13 cellular contexts compared by ENCODE assay signal in genomic region chr2:33812707-33813106, GRCh38.
"Had no signal": no experiment of that assay in that cellular context is flagged by ENCODE, and none has a peak within 500 bp of the region (broad histone marks: within the 10 kb centered on the region; RNA-seq: fewer than 3 reads in every experiment).

No MANE protein-coding gene starts in this region.

- H3K4me2 ChIP-seq: hepatocyte, smooth muscle cell had no signal

- H3K4me1 ChIP-seq: gastroesophageal sphincter, lower lobe of right lung, tibial nerve, vagina had no signal

- H3K27me3 ChIP-seq: gastroesophageal sphincter, hepatocyte, tibial nerve, vagina had no signal

- H2AFZ ChIP-seq: hepatocyte had no signal

- H3K4me3 Mint-ChIP-seq: activated CD4-positive, alpha-beta T cell treated with anti-CD3 and anti-CD28 coated beads, Interleukin-2, amount 10 ng/mL, durations not matched to agents 24 days and 14 days; activated T-helper 1 cell treated with anti-CD3 and anti-CD28 coated beads, Interleukin-12 subunit alpha, Interleukin-12 subunit beta, Interleukin-2, Interleukin-4 antibody, amounts not matched to agents 30 ng/mL and 10 ng/mL and 1 ng/mL, durations not matched to agents 14 hours and 24 hours and 36 hours; naive B cell; stimulated activated effector memory CD8-positive, alpha-beta T cell treated with anti-CD3 and anti-CD28 coated beads, Interleukin-12 subunit alpha, Interleukin-12 subunit beta, amount 100 ng/mL, for 72 hours; WTC11 had no signal

- H3K79me2 ChIP-seq: hepatocyte had no signal

- ATAC-seq: gastroesophageal sphincter; lower lobe of right lung; stimulated activated effector memory CD8-positive, alpha-beta T cell treated with anti-CD3 and anti-CD28 coated beads, Interleukin-12 subunit alpha, Interleukin-12 subunit beta, amount 100 ng/mL, for 72 hours; WTC11 had no signal

- DNase-seq: activated CD4-positive, alpha-beta T cell treated with anti-CD3 and anti-CD28 coated beads, Interleukin-2, amount 10 ng/mL, durations not matched to agents 24 days and 14 days; activated naive CD4-positive, alpha-beta T cell; lower lobe of right lung; midbrain; naive B cell had no signal

- H3K4me1 Mint-ChIP-seq: activated CD4-positive, alpha-beta T cell treated with anti-CD3 and anti-CD28 coated beads, Interleukin-2, amount 10 ng/mL, durations not matched to agents 24 days and 14 days; naive B cell; stimulated activated effector memory CD8-positive, alpha-beta T cell treated with anti-CD3 and anti-CD28 coated beads, Interleukin-12 subunit alpha, Interleukin-12 subunit beta, amount 100 ng/mL, for 72 hours had no signal

- H3K9me3 ChIP-seq: gastroesophageal sphincter, lower lobe of right lung, tibial nerve, vagina had no signal

- H3K36me3 ChIP-seq: gastroesophageal sphincter, lower lobe of right lung, tibial nerve, vagina had no signal

- H3K9me3 Mint-ChIP-seq: activated CD4-positive, alpha-beta T cell treated with anti-CD3 and anti-CD28 coated beads, Interleukin-2, amount 10 ng/mL, durations not matched to agents 24 days and 14 days; activated T-helper 1 cell treated with anti-CD3 and anti-CD28 coated beads, Interleukin-12 subunit alpha, Interleukin-12 subunit beta, Interleukin-2, Interleukin-4 antibody, amounts not matched to agents 30 ng/mL and 10 ng/mL and 1 ng/mL, durations not matched to agents 14 hours and 24 hours and 36 hours; stimulated activated effector memory CD8-positive, alpha-beta T cell treated with anti-CD3 and anti-CD28 coated beads, Interleukin-12 subunit alpha, Interleukin-12 subunit beta, amount 100 ng/mL, for 72 hours; WTC11 had no signal

- H3K36me3 Mint-ChIP-seq: naive B cell; stimulated activated effector memory CD8-positive, alpha-beta T cell treated with anti-CD3 and anti-CD28 coated beads, Interleukin-12 subunit alpha, Interleukin-12 subunit beta, amount 100 ng/mL, for 72 hours; WTC11 had no signal

- H3K27ac Mint-ChIP-seq: activated CD4-positive, alpha-beta T cell treated with anti-CD3 and anti-CD28 coated beads, Interleukin-2, amount 10 ng/mL, durations not matched to agents 24 days and 14 days; activated T-helper 1 cell treated with anti-CD3 and anti-CD28 coated beads, Interleukin-12 subunit alpha, Interleukin-12 subunit beta, Interleukin-2, Interleukin-4 antibody, amounts not matched to agents 30 ng/mL and 10 ng/mL and 1 ng/mL, durations not matched to agents 14 hours and 24 hours and 36 hours; naive B cell; stimulated activated effector memory CD8-positive, alpha-beta T cell treated with anti-CD3 and anti-CD28 coated beads, Interleukin-12 subunit alpha, Interleukin-12 subunit beta, amount 100 ng/mL, for 72 hours; WTC11 had no signal

- H3K27me3 Mint-ChIP-seq: activated CD4-positive, alpha-beta T cell treated with anti-CD3 and anti-CD28 coated beads, Interleukin-2, amount 10 ng/mL, durations not matched to agents 24 days and 14 days had no signal

- H3K27ac ChIP-seq: gastroesophageal sphincter, hepatocyte, lower lobe of right lung, tibial nerve, vagina had no signal

- H3K4me3 ChIP-seq: gastroesophageal sphincter, hepatocyte, lower lobe of right lung, smooth muscle cell, tibial nerve, vagina had no signal
